ENCODE assay signal across 1 cellular context in the genomic region with DNA sequence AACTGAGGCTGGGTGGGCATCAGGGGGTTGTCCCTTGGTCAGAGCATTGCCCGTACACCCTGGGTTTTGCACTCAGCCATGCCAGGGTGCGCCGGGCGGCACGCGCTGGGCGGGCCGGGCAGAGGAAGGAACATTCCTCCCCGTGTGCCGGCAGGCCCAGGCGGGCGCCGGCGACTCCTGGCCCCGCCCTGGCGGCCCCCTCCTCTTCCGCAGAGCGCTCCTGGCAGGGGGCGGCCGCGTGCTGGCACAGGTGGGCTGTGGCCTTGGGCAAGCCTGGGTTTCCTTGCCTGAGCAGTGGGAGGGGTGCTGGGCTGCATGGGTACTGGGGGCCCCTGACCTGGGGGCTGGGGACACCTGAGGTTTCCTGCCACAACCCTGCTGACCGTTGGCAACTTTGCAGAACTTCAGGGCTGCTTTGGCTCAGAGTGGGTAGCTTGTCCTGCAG.
TF ChIP-seq lines count a peak whose summit lies in the region.

No MANE protein-coding gene starts in this region.

TF ChIP-seq in IMR-90, 13 proteins besides CTCF, POLR2A, EP300 and RAD21 (continued from another document):
- TF ChIP-seq RCOR1 (IDR thresholded peaks at IDR 0.05; ENCODE audit: insufficient replicate concordance, low read length) (no peak), FOS (IDR thresholded peaks at IDR 0.05; ENCODE audit: low read depth, low read length) (no peak), CEBPB (IDR thresholded peaks at IDR 0.05; ENCODE audit: low read depth, low read length) (no peak), CHD1 (IDR thresholded peaks at IDR 0.05; ENCODE audit: low read depth, low read length) (no peak), RFX5 (IDR thresholded peaks at IDR 0.05; ENCODE audit: low read depth, low read length) (no peak)
- TF ChIP-seq, protein P1, sequence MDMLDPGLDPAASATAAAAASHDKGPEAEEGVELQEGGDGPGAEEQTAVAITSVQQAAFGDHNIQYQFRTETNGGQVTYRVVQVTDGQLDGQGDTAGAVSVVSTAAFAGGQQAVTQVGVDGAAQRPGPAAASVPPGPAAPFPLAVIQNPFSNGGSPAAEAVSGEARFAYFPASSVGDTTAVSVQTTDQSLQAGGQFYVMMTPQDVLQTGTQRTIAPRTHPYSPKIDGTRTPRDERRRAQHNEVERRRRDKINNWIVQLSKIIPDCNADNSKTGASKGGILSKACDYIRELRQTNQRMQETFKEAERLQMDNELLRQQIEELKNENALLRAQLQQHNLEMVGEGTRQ (IDR thresholded peaks at IDR 0.05; ENCODE audit: low read depth, low read length) = no peak
- TF ChIP-seq, protein P2, sequence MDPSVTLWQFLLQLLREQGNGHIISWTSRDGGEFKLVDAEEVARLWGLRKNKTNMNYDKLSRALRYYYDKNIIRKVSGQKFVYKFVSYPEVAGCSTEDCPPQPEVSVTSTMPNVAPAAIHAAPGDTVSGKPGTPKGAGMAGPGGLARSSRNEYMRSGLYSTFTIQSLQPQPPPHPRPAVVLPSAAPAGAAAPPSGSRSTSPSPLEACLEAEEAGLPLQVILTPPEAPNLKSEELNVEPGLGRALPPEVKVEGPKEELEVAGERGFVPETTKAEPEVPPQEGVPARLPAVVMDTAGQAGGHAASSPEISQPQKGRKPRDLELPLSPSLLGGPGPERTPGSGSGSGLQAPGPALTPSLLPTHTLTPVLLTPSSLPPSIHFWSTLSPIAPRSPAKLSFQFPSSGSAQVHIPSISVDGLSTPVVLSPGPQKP (IDR thresholded peaks at IDR 0.05; ENCODE audit: borderline replicate concordance, low read depth, low read length) = no peak
